ENCODE assay signal across 1 cellular context in the genomic region with DNA sequence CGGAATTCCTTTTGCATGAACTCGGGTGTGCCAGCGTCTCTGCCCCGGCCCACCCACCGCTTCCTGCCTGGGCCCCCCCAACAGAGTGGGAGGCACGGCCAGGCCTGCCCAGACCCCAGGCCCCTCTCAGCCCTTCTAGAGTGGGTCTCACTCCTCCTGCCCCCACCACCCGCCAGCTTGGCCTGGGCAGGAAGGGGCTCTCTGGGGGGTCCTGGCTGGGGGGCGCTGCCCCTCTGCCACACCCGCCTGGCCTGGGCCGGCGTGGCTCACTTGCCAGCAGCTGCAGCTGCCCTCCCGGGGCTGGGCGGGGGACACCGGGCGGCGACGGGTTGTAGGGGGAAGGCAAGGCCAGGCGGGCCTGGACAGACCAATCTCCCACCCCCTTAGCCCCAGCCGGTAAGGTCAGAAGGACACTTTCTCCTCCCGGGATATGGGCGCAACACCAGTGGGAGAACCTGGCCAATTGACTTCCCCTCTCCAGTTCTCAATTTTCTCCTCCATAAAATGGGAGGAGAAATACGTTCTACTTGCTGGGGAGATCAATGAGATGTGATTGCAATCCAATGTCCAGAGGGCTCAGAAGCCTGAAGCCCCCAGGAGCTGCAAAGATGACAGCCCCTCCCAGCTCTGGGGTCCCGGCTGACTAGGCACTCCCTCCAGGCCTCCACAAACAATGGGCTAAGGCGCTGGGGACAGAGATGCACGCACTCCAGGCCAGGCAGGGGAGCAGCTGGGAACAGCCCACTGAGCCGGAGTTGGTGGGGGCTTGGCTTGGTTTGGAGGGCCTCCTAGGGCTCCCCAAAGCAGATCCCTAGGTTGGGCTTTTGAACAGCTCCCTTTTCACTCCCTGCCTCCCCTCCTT.
TF ChIP-seq lines count a peak whose summit lies in the region.

No MANE protein-coding gene starts in this region.

TF ChIP-seq in HEK293, 187 proteins besides CTCF, POLR2A, EP300 and RAD21:
- TF ChIP-seq, protein P1, sequence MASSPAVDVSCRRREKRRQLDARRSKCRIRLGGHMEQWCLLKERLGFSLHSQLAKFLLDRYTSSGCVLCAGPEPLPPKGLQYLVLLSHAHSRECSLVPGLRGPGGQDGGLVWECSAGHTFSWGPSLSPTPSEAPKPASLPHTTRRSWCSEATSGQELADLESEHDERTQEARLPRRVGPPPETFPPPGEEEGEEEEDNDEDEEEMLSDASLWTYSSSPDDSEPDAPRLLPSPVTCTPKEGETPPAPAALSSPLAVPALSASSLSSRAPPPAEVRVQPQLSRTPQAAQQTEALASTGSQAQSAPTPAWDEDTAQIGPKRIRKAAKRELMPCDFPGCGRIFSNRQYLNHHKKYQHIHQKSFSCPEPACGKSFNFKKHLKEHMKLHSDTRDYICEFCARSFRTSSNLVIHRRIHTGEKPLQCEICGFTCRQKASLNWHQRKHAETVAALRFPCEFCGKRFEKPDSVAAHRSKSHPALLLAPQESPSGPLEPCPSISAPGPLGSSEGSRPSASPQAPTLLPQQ (tag by site-specific recombination; IDR thresholded peaks at IDR 0.05) = no peak
- peak; percentile 98 for TF ChIP-seq KLF1 (tag by site-specific recombination; IDR thresholded peaks at IDR 0.05)
- no peak for TF ChIP-seq ZNF549 (tag by site-specific recombination; IDR thresholded peaks at IDR 0.05)
- TF ChIP-seq, protein P2, sequence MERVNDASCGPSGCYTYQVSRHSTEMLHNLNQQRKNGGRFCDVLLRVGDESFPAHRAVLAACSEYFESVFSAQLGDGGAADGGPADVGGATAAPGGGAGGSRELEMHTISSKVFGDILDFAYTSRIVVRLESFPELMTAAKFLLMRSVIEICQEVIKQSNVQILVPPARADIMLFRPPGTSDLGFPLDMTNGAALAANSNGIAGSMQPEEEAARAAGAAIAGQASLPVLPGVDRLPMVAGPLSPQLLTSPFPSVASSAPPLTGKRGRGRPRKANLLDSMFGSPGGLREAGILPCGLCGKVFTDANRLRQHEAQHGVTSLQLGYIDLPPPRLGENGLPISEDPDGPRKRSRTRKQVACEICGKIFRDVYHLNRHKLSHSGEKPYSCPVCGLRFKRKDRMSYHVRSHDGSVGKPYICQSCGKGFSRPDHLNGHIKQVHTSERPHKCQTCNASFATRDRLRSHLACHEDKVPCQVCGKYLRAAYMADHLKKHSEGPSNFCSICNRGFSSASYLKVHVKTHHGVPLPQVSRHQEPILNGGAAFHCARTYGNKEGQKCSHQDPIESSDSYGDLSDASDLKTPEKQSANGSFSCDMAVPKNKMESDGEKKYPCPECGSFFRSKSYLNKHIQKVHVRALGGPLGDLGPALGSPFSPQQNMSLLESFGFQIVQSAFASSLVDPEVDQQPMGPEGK (tag by site-specific recombination; IDR thresholded peaks at IDR 0.05) = 0 out of 2 replicates have a peak, but pooled peaks have one; percentile 12
- no peak for TF ChIP-seq ZNF266 (tag by site-specific recombination; IDR thresholded peaks at IDR 0.05; ENCODE audit: low read depth)
- peak; percentile 28; the same call in 1 of the 2 replicates for TF ChIP-seq KLF8 (tag by site-specific recombination; IDR thresholded peaks at IDR 0.05)
- TF ChIP-seq ZNF292 (tag by site-specific recombination; IDR thresholded peaks at IDR 0.05; ENCODE audit: borderline replicate concordance, low read depth) = no peak
- no peak for TF ChIP-seq ZNF776 (tag by site-specific recombination; IDR thresholded peaks at IDR 0.05; ENCODE audit: borderline replicate concordance)
- TF ChIP-seq GLIS1 (tag by site-specific recombination; IDR thresholded peaks at IDR 0.05) = peak; percentile 30; the same call in 1 of the 2 replicates
- no peak for TF ChIP-seq GFI1B (tag by site-specific recombination; IDR thresholded peaks at IDR 0.05)
- TF ChIP-seq ZFHX2 (tag by site-specific recombination; conservative IDR thresholded peaks at IDR 0.05) = peak; percentile 19; the same call in 1 of the 2 replicates
- TF ChIP-seq, protein P3, sequence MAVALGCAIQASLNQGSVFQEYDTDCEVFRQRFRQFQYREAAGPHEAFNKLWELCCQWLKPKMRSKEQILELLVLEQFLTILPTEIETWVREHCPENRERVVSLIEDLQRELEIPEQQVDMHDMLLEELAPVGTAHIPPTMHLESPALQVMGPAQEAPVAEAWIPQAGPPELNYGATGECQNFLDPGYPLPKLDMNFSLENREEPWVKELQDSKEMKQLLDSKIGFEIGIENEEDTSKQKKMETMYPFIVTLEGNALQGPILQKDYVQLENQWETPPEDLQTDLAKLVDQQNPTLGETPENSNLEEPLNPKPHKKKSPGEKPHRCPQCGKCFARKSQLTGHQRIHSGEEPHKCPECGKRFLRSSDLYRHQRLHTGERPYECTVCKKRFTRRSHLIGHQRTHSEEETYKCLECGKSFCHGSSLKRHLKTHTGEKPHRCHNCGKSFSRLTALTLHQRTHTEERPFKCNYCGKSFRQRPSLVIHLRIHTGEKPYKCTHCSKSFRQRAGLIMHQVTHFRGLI (tag by site-specific recombination; IDR thresholded peaks at IDR 0.05) = no peak
- no peak for TF ChIP-seq ZNF394 (tag by site-specific recombination; IDR thresholded peaks at IDR 0.05; ENCODE audit: borderline replicate concordance)
- TF ChIP-seq, protein P4, sequence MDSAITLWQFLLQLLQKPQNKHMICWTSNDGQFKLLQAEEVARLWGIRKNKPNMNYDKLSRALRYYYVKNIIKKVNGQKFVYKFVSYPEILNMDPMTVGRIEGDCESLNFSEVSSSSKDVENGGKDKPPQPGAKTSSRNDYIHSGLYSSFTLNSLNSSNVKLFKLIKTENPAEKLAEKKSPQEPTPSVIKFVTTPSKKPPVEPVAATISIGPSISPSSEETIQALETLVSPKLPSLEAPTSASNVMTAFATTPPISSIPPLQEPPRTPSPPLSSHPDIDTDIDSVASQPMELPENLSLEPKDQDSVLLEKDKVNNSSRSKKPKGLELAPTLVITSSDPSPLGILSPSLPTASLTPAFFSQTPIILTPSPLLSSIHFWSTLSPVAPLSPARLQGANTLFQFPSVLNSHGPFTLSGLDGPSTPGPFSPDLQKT (IDR thresholded peaks at IDR 0.05; ENCODE audit: borderline replicate concordance, low read depth, low read length) = no peak
- TF ChIP-seq, protein P5, sequence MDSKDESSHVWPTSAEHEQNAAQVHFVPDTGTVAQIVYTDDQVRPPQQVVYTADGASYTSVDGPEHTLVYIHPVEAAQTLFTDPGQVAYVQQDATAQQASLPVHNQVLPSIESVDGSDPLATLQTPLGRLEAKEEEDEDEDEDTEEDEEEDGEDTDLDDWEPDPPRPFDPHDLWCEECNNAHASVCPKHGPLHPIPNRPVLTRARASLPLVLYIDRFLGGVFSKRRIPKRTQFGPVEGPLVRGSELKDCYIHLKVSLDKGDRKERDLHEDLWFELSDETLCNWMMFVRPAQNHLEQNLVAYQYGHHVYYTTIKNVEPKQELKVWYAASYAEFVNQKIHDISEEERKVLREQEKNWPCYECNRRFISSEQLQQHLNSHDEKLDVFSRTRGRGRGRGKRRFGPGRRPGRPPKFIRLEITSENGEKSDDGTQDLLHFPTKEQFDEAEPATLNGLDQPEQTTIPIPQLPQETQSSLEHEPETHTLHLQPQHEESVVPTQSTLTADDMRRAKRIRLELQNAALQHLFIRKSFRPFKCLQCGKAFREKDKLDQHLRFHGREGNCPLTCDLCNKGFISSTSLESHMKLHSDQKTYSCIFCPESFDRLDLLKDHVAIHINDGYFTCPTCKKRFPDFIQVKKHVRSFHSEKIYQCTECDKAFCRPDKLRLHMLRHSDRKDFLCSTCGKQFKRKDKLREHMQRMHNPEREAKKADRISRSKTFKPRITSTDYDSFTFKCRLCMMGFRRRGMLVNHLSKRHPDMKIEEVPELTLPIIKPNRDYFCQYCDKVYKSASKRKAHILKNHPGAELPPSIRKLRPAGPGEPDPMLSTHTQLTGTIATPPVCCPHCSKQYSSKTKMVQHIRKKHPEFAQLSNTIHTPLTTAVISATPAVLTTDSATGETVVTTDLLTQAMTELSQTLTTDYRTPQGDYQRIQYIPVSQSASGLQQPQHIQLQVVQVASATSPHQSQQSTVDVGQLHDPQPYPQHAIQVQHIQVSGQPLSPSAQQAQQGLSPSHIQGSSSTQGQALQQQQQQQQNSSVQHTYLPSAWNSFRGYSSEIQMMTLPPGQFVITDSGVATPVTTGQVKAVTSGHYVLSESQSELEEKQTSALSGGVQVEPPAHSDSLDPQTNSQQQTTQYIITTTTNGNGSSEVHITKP (tag by site-specific recombination; IDR thresholded peaks at IDR 0.05) = no peak
- TF ChIP-seq SP7 (tag by site-specific recombination; IDR thresholded peaks at IDR 0.05) = no peak
- peak; percentile 27; the same call in 1 of the 2 replicates for TF ChIP-seq GLIS2 (tag by site-specific recombination; IDR thresholded peaks at IDR 0.05)
- TF ChIP-seq ZSCAN4 (tag by site-specific recombination; IDR thresholded peaks at IDR 0.05) = no peak
- TF ChIP-seq PRDM1 (tag by site-specific recombination; IDR thresholded peaks at IDR 0.05) = no peak
- TF ChIP-seq ZNF341 (tag by site-specific recombination; IDR thresholded peaks at IDR 0.05; ENCODE audit: low read depth) = peak; percentile 63
- TF ChIP-seq HOXC10 (CRISPR knock-in tag; IDR thresholded peaks at IDR 0.05) = no peak
- TF ChIP-seq, protein P6, sequence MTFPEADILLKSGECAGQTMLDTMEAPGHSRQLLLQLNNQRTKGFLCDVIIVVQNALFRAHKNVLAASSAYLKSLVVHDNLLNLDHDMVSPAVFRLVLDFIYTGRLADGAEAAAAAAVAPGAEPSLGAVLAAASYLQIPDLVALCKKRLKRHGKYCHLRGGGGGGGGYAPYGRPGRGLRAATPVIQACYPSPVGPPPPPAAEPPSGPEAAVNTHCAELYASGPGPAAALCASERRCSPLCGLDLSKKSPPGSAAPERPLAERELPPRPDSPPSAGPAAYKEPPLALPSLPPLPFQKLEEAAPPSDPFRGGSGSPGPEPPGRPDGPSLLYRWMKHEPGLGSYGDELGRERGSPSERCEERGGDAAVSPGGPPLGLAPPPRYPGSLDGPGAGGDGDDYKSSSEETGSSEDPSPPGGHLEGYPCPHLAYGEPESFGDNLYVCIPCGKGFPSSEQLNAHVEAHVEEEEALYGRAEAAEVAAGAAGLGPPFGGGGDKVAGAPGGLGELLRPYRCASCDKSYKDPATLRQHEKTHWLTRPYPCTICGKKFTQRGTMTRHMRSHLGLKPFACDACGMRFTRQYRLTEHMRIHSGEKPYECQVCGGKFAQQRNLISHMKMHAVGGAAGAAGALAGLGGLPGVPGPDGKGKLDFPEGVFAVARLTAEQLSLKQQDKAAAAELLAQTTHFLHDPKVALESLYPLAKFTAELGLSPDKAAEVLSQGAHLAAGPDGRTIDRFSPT (tag by site-specific recombination; IDR thresholded peaks at IDR 0.05) = peak; percentile 24; the same call in 1 of the 2 replicates
TF ChIP-seq in HEK293: peak in this region for 8.
